In genomic region chr13:102609696-102610095, GRCh38 we compare ENCODE assay signal across 19 cellular contexts. TPM values are rescaled to one million over a fixed set of nuclear protein-coding genes. Genes with fewer than 3 reads are reported as not detected.
DNase-seq lines count a peak whose midpoint lies in the region; ATAC-seq lines count a peak whose summit lies in the region.
"Had no signal": no experiment of that assay in that cellular context is flagged by ENCODE, and none has a peak within 500 bp of the region (broad histone marks: within the 10 kb centered on the region; RNA-seq: fewer than 3 reads in every experiment).

No MANE protein-coding gene starts in this region.

- H3K4me1 Mint-ChIP-seq in activated naive CD4-positive, alpha-beta T cell treated with anti-CD3 and anti-CD28 coated beads for 36 hours (ENCODE audit: low read depth): peaks cover 47% of the 10 kb centered on the region
- H3K4me1 Mint-ChIP-seq in T-cell: peaks cover 58 to 72% (median 63%) of the 10 kb centered on the region in 3 donors
- peaks cover 32% of the 10 kb centered on the region for H3K4me1 Mint-ChIP-seq in activated naive CD8-positive, alpha-beta T cell treated with anti-CD3 and anti-CD28 coated beads, Interleukin-2, amount 10 ng/mL, durations not matched to agents 7 days and 5 days
- peaks cover 17 to 28% of the 10 kb centered on the region in 2 donors for H3K4me1 Mint-ChIP-seq in stimulated activated naive B cell treated with anti-CD40 and anti-IgM and Interleukin-4, amounts not matched to agents 10 μg/mL and 1 μg/mL and 100 μg/mL, for 72 hours
- H3K4me1 Mint-ChIP-seq: nephron had no signal

- H3K27ac Mint-ChIP-seq in activated naive CD4-positive, alpha-beta T cell treated with anti-CD3 and anti-CD28 coated beads for 36 hours: peak overlapping the region; percentile 65
- peak overlapping the region; percentile 9 to 50 for H3K27ac Mint-ChIP-seq in T-cell
- H3K27ac Mint-ChIP-seq in activated naive CD8-positive, alpha-beta T cell treated with anti-CD3 and anti-CD28 coated beads, Interleukin-2, amount 10 ng/mL, durations not matched to agents 7 days and 5 days: peak overlapping the region; percentile 27
- H3K27ac Mint-ChIP-seq in stimulated activated naive B cell treated with anti-CD40 and anti-IgM and Interleukin-4, amounts not matched to agents 10 μg/mL and 1 μg/mL and 100 μg/mL, for 72 hours: peak overlapping the region; percentile 80
- H3K27ac Mint-ChIP-seq: nephron had no signal

- intact Hi-C loops in activated naive CD4-positive, alpha-beta T cell treated with anti-CD3 and anti-CD28 coated beads for 36 hours (cut with micrococcal nuclease): no loop called here

- H3K27me3 Mint-ChIP-seq in activated naive CD4-positive, alpha-beta T cell treated with anti-CD3 and anti-CD28 coated beads for 36 hours (ENCODE audit: low read depth): no peaks in the 10 kb centered on the region
- no peaks in the 10 kb centered on the region for H3K27me3 Mint-ChIP-seq in T-cell
- no peaks in the 10 kb centered on the region for H3K27me3 Mint-ChIP-seq in activated naive CD8-positive, alpha-beta T cell treated with anti-CD3 and anti-CD28 coated beads, Interleukin-2, amount 10 ng/mL, durations not matched to agents 7 days and 5 days
- H3K27me3 Mint-ChIP-seq in stimulated activated naive B cell treated with anti-CD40 and anti-IgM and Interleukin-4, amounts not matched to agents 10 μg/mL and 1 μg/mL and 100 μg/mL, for 72 hours: no peaks in the 10 kb centered on the region

- no peak overlapping the region for H3K4me3 Mint-ChIP-seq in activated naive CD4-positive, alpha-beta T cell treated with anti-CD3 and anti-CD28 coated beads for 36 hours
- H3K4me3 Mint-ChIP-seq in T-cell: no peak overlapping the region
- H3K4me3 Mint-ChIP-seq in activated naive CD8-positive, alpha-beta T cell treated with anti-CD3 and anti-CD28 coated beads, Interleukin-2, amount 10 ng/mL, durations not matched to agents 7 days and 5 days: peak overlapping the region; percentile 10
- peak overlapping the region in 1 of 2 donors; percentile 4 for H3K4me3 Mint-ChIP-seq in stimulated activated naive B cell treated with anti-CD40 and anti-IgM and Interleukin-4, amounts not matched to agents 10 μg/mL and 1 μg/mL and 100 μg/mL, for 72 hours
- H3K4me3 Mint-ChIP-seq: nephron had no signal

- POLR2A ChIA-PET in T-cell (lab: Charles Lee): no interaction called here
- POLR2A ChIA-PET in activated naive CD8-positive, alpha-beta T cell treated with anti-CD3 and anti-CD28 coated beads, Interleukin-2, amount 10 ng/mL, durations not matched to agents 7 days and 5 days (lab: Charles Lee): interaction anchor here (1.0 to 1.4 kb wide), 2 partner anchors 14 to 236 kb away, joined by 4 to 6 read pairs; partner anchors contain the start of genes ERCC5 and TPP2

- ATAC-seq in T-cell (replicated peaks in 1 of 4): peak; percentile 24 to 70 (median 54)
- peak; percentile 76 for ATAC-seq in activated naive CD8-positive, alpha-beta T cell treated with anti-CD3 and anti-CD28 coated beads, Interleukin-2, amount 10 ng/mL, durations not matched to agents 7 days and 5 days (ENCODE audit: low read depth)
- ATAC-seq in stimulated activated naive B cell treated with anti-CD40 and anti-IgM and Interleukin-4, amounts not matched to agents 10 μg/mL and 1 μg/mL and 100 μg/mL, for 72 hours (replicated peaks): peak; percentile 31 to 64
- no peak for ATAC-seq in GM21786 (IDR thresholded peaks at IDR 0.05; ENCODE audit: unreplicated experiment)
- ATAC-seq: right lobe of liver, Right ventricle myocardium inferior had no signal

- H3K36me3 Mint-ChIP-seq in activated naive CD4-positive, alpha-beta T cell treated with anti-CD3 and anti-CD28 coated beads for 36 hours (ENCODE audit: low read depth): peaks cover 44% of the 10 kb centered on the region
- peaks cover 51% of the 10 kb centered on the region for H3K36me3 Mint-ChIP-seq in T-cell
- H3K36me3 Mint-ChIP-seq in activated naive CD8-positive, alpha-beta T cell treated with anti-CD3 and anti-CD28 coated beads, Interleukin-2, amount 10 ng/mL, durations not matched to agents 7 days and 5 days: peaks cover 46% of the 10 kb centered on the region
- peaks cover 46 to 50% of the 10 kb centered on the region in 2 donors for H3K36me3 Mint-ChIP-seq in stimulated activated naive B cell treated with anti-CD40 and anti-IgM and Interleukin-4, amounts not matched to agents 10 μg/mL and 1 μg/mL and 100 μg/mL, for 72 hours

- CTCF ChIA-PET in activated naive CD4-positive, alpha-beta T cell treated with anti-CD3 and anti-CD28 coated beads for 36 hours (lab: Charles Lee): no interaction called here
- CTCF ChIA-PET in T-cell (lab: Charles Lee): interaction anchor here in 1 of 2 donors (1.5 kb wide), 1 partner anchor 18 kb away, joined by 6 read pairs; no protein-coding TSS in a partner anchor

- H3K9me3 Mint-ChIP-seq in activated naive CD4-positive, alpha-beta T cell treated with anti-CD3 and anti-CD28 coated beads for 36 hours: no peaks in the 10 kb centered on the region
- H3K9me3 Mint-ChIP-seq in T-cell: no peaks in the 10 kb centered on the region
- H3K9me3 Mint-ChIP-seq in activated naive CD8-positive, alpha-beta T cell treated with anti-CD3 and anti-CD28 coated beads, Interleukin-2, amount 10 ng/mL, durations not matched to agents 7 days and 5 days: no peaks in the 10 kb centered on the region
- H3K9me3 Mint-ChIP-seq in stimulated activated naive B cell treated with anti-CD40 and anti-IgM and Interleukin-4, amounts not matched to agents 10 μg/mL and 1 μg/mL and 100 μg/mL, for 72 hours: no peaks in the 10 kb centered on the region
- H3K9me3 Mint-ChIP-seq: nephron had no signal

- DNase-seq in activated naive CD4-positive, alpha-beta T cell treated with anti-CD3 and anti-CD28 coated beads for 36 hours: peak; percentile 25
- DNase-seq in activated naive CD4-positive, alpha-beta T cell treated with anti-CD3 and anti-CD28 coated beads, Interleukin-2, amount 50 U/mL, for 16 hours: no peak
- DNase-seq in T-cell (peak in 6 of 34 experiments; percentile 2 to 25 (median 6)), foreskin melanocyte (no peak), A172 (ENCODE audit: low spot score) (no peak)
- DNase-seq in activated naive CD8-positive, alpha-beta T cell treated with anti-CD3 and anti-CD28 coated beads, Interleukin-2, amount 10 ng/mL, durations not matched to agents 7 days and 5 days: no peak
- no peak for DNase-seq in stimulated activated naive B cell treated with anti-CD40 and anti-IgM and Interleukin-4, amounts not matched to agents 10 μg/mL and 1 μg/mL and 100 μg/mL, for 72 hours
- DNase-seq: amygdala, cortex of kidney, GOT3, NCI-H1092 treated with DMSO at 0.1 percent for 48 hours, NCI-H2029, NCI-H226, NCI-H82, right lobe of liver, SW 1271 had no signal

RNA-seq across cellular contexts. Expression of gene TPP2, which starts 12.9 kb away (rescaled TPM):
- 10 to 100 TPM; 51.9 to 54.7 TPM for total RNA-seq in activated naive CD4-positive, alpha-beta T cell treated with anti-CD3 and anti-CD28 coated beads for 36 hours
- 100 to 1,000 TPM; 111 to 135 (median 115) TPM for total RNA-seq in T-cell
- total RNA-seq in activated naive CD8-positive, alpha-beta T cell treated with anti-CD3 and anti-CD28 coated beads, Interleukin-2, amount 10 ng/mL, durations not matched to agents 7 days and 5 days: 10 to 100 TPM; 78.0 to 87.1 TPM
- 48.4 and 86.1 TPM in 2 replicates for total RNA-seq in A172 (2014; rRNA removed; shearing (Covaris generic))

Comparison
In these comparisons a context has a peak if more than half of its experiments do, and no peak if none do; other contexts are left out.
1. H3K27ac Mint-ChIP-seq: peak in every context shown above with its lines; median percentile 80 in stimulated activated naive B cell treated with anti-CD40 and anti-IgM and Interleukin-4, amounts not matched to agents 10 μg/mL and 1 μg/mL and 100 μg/mL, for 72 hours; 65 in activated naive CD4-positive, alpha-beta T cell treated with anti-CD3 and anti-CD28 coated beads for 36 hours; 30 in T-cell; 27 in activated naive CD8-positive, alpha-beta T cell treated with anti-CD3 and anti-CD28 coated beads, Interleukin-2, amount 10 ng/mL, durations not matched to agents 7 days and 5 days.